In the genomic region with DNA sequence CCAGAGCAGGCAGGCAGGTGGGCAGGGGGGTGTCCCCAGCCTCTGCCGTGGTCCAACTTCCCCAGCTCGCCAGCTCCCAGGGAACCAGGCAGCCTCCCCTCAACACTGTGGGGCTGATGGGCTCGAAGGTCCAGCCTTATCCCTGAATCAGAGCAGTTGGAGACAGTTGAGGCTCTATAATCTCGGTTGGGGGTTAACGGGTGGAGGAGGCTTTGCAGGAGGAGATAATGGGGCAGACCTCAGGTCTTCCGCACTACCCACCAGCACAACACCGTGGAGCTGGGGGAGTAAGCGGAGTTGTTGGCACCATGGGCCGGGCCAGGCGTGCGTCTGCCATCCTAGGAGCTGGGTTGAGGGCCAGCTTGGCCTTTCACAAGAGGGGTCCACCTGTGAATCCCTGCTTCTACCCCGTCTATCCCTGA, we compare ENCODE assay signal across 1 cellular context.
TF ChIP-seq lines count a peak whose summit lies in the region.

No MANE protein-coding gene starts in this region.

TF ChIP-seq in K562, 482 proteins besides CTCF, POLR2A, EP300 and RAD21 (continues in another document):
- TF ChIP-seq RBFOX2 (IDR thresholded peaks at IDR 0.05; ENCODE audit: low read depth, low read length) (peak; percentile 52), MAZ (CRISPR knock-in tag; conservative IDR thresholded peaks at IDR 0.05 in 1 of 2, IDR thresholded peaks at IDR 0.05 in 1 of 2) (peak in 1 of 2 experiments; percentile 48; a peak in 2 of 4 replicates), KDM4B (IDR thresholded peaks at IDR 0.05; ENCODE audit: borderline replicate concordance in 2 of 2, low read depth in 1 of 2) (0 out of 4 replicates have a peak, but pooled peaks of 1 of the 2 experiments have one; percentile 44), GATAD2A (IDR thresholded peaks at IDR 0.05) (0 out of 2 replicates have a peak, but pooled peaks have one; percentile 27), TBL1XR1 (IDR thresholded peaks at IDR 0.05; ENCODE audit: low read length in 2 of 2) (peak in 1 of 2 experiments; percentile 55; a peak in 1 of 4 replicates), MCM7 (IDR thresholded peaks at IDR 0.05) (no peak), RCOR1 (IDR thresholded peaks at IDR 0.05; ENCODE audit: borderline replicate concordance in 1 of 2, low read depth in 2 of 2, low read length in 2 of 2) (peak in 1 of 2 experiments; percentile 91; a peak in 3 of 4 replicates), TAL1 (IDR thresholded peaks at IDR 0.05) (peak; percentile 19; the same call in 1 of the 2 replicates), ZNF584 (CRISPR knock-in tag; IDR thresholded peaks at IDR 0.05; ENCODE audit: low read depth) (peak; percentile 42; the same call in 1 of the 2 replicates), ZNF311 (CRISPR knock-in tag; IDR thresholded peaks at IDR 0.05) (peak; percentile 53; the same call in 1 of the 2 replicates), HNRNPLL (IDR thresholded peaks at IDR 0.05; ENCODE audit: low read depth, low read length, poor library complexity, severe bottlenecking) (peak; percentile 6), MYBL2 (IDR thresholded peaks at IDR 0.05; ENCODE audit: low read depth) (no peak), MYBL2 (CRISPR knock-in tag; IDR thresholded peaks at IDR 0.05; ENCODE audit: borderline replicate concordance) (no peak), ZNF263 (CRISPR knock-in tag; IDR thresholded peaks at IDR 0.05; ENCODE audit: borderline replicate concordance) (0 out of 2 replicates have a peak, but pooled peaks have one; percentile 15), CBFA2T3 (IDR thresholded peaks at IDR 0.05) (peak; percentile 69), ZNF717 (CRISPR knock-in tag; IDR thresholded peaks at IDR 0.05) (no peak), KDM1A (IDR thresholded peaks at IDR 0.05) (peak; percentile 61 to 73; a peak in 3 of 4 replicates), ZNF561 (CRISPR knock-in tag; conservative IDR thresholded peaks at IDR 0.05) (0 out of 2 replicates have a peak, but pooled peaks have one; percentile 4), CBFA2T2 (conservative IDR thresholded peaks at IDR 0.05) (peak; percentile 44), POLR2G (IDR thresholded peaks at IDR 0.05; ENCODE audit: low read depth, low read length) (0 out of 2 replicates have a peak, but pooled peaks have one; percentile 41), SIN3B (IDR thresholded peaks at IDR 0.05; ENCODE audit: low read depth) (no peak), RNF2 (IDR thresholded peaks at IDR 0.05) (peak; percentile 90; the same call in 1 of the 2 replicates), DMBX1 (CRISPR knock-in tag; IDR thresholded peaks at IDR 0.05; ENCODE audit: borderline replicate concordance) (peak; percentile 23; the same call in 1 of the 2 replicates), SLC30A9 (CRISPR knock-in tag; IDR thresholded peaks at IDR 0.05) (no peak), SP1 (CRISPR knock-in tag; IDR thresholded peaks at IDR 0.05) (0 out of 2 replicates have a peak, but pooled peaks have one; percentile 14), SMAD4 (CRISPR knock-in tag; conservative IDR thresholded peaks at IDR 0.05) (peak; percentile 20; the same call in 1 of the 2 replicates), KLF16 (IDR thresholded peaks at IDR 0.05) (peak; percentile 72), CREM (IDR thresholded peaks at IDR 0.05; ENCODE audit: low read depth) (0 out of 2 replicates have a peak, but pooled peaks have one; percentile 21), GATAD2B (IDR thresholded peaks at IDR 0.05; ENCODE audit: borderline replicate concordance) (0 out of 2 replicates have a peak, but pooled peaks have one; percentile 56), SRSF1 (IDR thresholded peaks at IDR 0.05; ENCODE audit: low read depth, low read length) (no peak), PHTF2 (CRISPR knock-in tag; IDR thresholded peaks at IDR 0.05) (no peak), MECOM (CRISPR knock-in tag; IDR thresholded peaks at IDR 0.05) (0 out of 2 replicates have a peak, but pooled peaks have one; percentile 11), HMG20B (CRISPR knock-in tag; IDR thresholded peaks at IDR 0.05) (0 out of 2 replicates have a peak, but pooled peaks have one; percentile 61), BRD9 (IDR thresholded peaks at IDR 0.05; ENCODE audit: low read depth, partially characterized antibody) (peak; percentile 36), TCF3 (CRISPR knock-in tag; IDR thresholded peaks at IDR 0.05) (peak; percentile 54; the same call in 1 of the 2 replicates), ARID1B (IDR thresholded peaks at IDR 0.05) (peak; percentile 25; the same call in 1 of the 2 replicates), MAFF (IDR thresholded peaks at IDR 0.05; ENCODE audit: low read length) (no peak), NCOR1 (IDR thresholded peaks at IDR 0.05) (peak; percentile 37; the same call in 1 of the 2 replicates), CBX5 (IDR thresholded peaks at IDR 0.05; ENCODE audit: borderline replicate concordance, low read depth) (0 out of 2 replicates have a peak, but pooled peaks have one; percentile 21)
- TF ChIP-seq, protein P1, sequence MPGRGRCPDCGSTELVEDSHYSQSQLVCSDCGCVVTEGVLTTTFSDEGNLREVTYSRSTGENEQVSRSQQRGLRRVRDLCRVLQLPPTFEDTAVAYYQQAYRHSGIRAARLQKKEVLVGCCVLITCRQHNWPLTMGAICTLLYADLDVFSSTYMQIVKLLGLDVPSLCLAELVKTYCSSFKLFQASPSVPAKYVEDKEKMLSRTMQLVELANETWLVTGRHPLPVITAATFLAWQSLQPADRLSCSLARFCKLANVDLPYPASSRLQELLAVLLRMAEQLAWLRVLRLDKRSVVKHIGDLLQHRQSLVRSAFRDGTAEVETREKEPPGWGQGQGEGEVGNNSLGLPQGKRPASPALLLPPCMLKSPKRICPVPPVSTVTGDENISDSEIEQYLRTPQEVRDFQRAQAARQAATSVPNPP (IDR thresholded peaks at IDR 0.05; ENCODE audit: borderline replicate concordance, insufficient read depth, insufficient read length): no peak
- TF ChIP-seq, protein P2, sequence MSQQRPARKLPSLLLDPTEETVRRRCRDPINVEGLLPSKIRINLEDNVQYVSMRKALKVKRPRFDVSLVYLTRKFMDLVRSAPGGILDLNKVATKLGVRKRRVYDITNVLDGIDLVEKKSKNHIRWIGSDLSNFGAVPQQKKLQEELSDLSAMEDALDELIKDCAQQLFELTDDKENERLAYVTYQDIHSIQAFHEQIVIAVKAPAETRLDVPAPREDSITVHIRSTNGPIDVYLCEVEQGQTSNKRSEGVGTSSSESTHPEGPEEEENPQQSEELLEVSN (IDR thresholded peaks at IDR 0.05; ENCODE audit: borderline replicate concordance in 1 of 2, extremely low read depth in 1 of 2, insufficient read depth in 1 of 2, insufficient read length in 1 of 2, low read depth in 1 of 2, low read length in 1 of 2, poor library complexity in 1 of 2, severe bottlenecking in 1 of 2): peak in 1 of 2 experiments; percentile 19
- TF ChIP-seq, protein P3, sequence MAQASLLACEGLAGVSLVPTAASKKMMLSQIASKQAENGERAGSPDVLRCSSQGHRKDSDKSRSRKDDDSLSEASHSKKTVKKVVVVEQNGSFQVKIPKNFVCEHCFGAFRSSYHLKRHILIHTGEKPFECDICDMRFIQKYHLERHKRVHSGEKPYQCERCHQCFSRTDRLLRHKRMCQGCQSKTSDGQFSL (CRISPR knock-in tag; IDR thresholded peaks at IDR 0.05): 0 out of 2 replicates have a peak, but pooled peaks have one; percentile 32
- TF ChIP-seq, protein P3 (tag; IDR thresholded peaks at IDR 0.05): no peak
- TF ChIP-seq, protein P4, sequence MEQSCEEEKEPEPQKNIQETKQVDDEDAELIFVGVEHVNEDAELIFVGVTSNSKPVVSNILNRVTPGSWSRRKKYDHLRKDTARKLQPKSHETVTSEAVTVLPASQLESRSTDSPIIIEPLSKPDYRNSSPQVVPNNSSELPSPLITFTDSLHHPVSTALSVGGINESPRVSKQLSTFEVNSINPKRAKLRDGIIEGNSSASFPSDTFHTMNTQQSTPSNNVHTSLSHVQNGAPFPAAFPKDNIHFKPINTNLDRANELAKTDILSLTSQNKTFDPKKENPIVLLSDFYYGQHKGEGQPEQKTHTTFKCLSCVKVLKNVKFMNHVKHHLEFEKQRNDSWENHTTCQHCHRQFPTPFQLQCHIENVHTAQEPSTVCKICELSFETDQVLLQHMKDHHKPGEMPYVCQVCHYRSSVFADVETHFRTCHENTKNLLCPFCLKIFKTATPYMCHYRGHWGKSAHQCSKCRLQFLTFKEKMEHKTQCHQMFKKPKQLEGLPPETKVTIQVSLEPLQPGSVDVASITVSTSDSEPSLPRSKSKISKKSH (CRISPR knock-in tag; IDR thresholded peaks at IDR 0.05): no peak
- TF ChIP-seq, protein P5, sequence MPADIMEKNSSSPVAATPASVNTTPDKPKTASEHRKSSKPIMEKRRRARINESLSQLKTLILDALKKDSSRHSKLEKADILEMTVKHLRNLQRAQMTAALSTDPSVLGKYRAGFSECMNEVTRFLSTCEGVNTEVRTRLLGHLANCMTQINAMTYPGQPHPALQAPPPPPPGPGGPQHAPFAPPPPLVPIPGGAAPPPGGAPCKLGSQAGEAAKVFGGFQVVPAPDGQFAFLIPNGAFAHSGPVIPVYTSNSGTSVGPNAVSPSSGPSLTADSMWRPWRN (IDR thresholded peaks at IDR 0.05; ENCODE audit: low read depth): peak; percentile 29; the same call in 1 of the 2 replicates
- TF ChIP-seq, protein P6, sequence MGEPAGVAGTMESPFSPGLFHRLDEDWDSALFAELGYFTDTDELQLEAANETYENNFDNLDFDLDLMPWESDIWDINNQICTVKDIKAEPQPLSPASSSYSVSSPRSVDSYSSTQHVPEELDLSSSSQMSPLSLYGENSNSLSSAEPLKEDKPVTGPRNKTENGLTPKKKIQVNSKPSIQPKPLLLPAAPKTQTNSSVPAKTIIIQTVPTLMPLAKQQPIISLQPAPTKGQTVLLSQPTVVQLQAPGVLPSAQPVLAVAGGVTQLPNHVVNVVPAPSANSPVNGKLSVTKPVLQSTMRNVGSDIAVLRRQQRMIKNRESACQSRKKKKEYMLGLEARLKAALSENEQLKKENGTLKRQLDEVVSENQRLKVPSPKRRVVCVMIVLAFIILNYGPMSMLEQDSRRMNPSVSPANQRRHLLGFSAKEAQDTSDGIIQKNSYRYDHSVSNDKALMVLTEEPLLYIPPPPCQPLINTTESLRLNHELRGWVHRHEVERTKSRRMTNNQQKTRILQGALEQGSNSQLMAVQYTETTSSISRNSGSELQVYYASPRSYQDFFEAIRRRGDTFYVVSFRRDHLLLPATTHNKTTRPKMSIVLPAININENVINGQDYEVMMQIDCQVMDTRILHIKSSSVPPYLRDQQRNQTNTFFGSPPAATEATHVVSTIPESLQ (CRISPR knock-in tag; IDR thresholded peaks at IDR 0.05): peak; percentile 36; the same call in 1 of the 2 replicates
- TF ChIP-seq, protein P7, sequence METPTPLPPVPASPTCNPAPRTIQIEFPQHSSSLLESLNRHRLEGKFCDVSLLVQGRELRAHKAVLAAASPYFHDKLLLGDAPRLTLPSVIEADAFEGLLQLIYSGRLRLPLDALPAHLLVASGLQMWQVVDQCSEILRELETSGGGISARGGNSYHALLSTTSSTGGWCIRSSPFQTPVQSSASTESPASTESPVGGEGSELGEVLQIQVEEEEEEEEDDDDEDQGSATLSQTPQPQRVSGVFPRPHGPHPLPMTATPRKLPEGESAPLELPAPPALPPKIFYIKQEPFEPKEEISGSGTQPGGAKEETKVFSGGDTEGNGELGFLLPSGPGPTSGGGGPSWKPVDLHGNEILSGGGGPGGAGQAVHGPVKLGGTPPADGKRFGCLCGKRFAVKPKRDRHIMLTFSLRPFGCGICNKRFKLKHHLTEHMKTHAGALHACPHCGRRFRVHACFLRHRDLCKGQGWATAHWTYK (CRISPR knock-in tag; IDR thresholded peaks at IDR 0.05): peak; percentile 22; the same call in 1 of the 2 replicates
- TF ChIP-seq, protein P8, sequence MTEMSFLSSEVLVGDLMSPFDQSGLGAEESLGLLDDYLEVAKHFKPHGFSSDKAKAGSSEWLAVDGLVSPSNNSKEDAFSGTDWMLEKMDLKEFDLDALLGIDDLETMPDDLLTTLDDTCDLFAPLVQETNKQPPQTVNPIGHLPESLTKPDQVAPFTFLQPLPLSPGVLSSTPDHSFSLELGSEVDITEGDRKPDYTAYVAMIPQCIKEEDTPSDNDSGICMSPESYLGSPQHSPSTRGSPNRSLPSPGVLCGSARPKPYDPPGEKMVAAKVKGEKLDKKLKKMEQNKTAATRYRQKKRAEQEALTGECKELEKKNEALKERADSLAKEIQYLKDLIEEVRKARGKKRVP (CRISPR knock-in tag; IDR thresholded peaks at IDR 0.05): no peak
- TF ChIP-seq, protein P9, sequence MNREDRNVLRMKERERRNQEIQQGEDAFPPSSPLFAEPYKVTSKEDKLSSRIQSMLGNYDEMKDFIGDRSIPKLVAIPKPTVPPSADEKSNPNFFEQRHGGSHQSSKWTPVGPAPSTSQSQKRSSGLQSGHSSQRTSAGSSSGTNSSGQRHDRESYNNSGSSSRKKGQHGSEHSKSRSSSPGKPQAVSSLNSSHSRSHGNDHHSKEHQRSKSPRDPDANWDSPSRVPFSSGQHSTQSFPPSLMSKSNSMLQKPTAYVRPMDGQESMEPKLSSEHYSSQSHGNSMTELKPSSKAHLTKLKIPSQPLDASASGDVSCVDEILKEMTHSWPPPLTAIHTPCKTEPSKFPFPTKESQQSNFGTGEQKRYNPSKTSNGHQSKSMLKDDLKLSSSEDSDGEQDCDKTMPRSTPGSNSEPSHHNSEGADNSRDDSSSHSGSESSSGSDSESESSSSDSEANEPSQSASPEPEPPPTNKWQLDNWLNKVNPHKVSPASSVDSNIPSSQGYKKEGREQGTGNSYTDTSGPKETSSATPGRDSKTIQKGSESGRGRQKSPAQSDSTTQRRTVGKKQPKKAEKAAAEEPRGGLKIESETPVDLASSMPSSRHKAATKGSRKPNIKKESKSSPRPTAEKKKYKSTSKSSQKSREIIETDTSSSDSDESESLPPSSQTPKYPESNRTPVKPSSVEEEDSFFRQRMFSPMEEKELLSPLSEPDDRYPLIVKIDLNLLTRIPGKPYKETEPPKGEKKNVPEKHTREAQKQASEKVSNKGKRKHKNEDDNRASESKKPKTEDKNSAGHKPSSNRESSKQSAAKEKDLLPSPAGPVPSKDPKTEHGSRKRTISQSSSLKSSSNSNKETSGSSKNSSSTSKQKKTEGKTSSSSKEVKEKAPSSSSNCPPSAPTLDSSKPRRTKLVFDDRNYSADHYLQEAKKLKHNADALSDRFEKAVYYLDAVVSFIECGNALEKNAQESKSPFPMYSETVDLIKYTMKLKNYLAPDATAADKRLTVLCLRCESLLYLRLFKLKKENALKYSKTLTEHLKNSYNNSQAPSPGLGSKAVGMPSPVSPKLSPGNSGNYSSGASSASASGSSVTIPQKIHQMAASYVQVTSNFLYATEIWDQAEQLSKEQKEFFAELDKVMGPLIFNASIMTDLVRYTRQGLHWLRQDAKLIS (CRISPR knock-in tag; IDR thresholded peaks at IDR 0.05): 0 out of 2 replicates have a peak, but pooled peaks have one; percentile 7
- TF ChIP-seq, protein P10, sequence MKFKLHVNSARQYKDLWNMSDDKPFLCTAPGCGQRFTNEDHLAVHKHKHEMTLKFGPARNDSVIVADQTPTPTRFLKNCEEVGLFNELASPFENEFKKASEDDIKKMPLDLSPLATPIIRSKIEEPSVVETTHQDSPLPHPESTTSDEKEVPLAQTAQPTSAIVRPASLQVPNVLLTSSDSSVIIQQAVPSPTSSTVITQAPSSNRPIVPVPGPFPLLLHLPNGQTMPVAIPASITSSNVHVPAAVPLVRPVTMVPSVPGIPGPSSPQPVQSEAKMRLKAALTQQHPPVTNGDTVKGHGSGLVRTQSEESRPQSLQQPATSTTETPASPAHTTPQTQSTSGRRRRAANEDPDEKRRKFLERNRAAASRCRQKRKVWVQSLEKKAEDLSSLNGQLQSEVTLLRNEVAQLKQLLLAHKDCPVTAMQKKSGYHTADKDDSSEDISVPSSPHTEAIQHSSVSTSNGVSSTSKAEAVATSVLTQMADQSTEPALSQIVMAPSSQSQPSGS (CRISPR knock-in tag; IDR thresholded peaks at IDR 0.05): no peak
